In genomic region chr13:23921451-23921888, GRCh38 we compare ENCODE assay signal across 9 cellular contexts. TPM values are rescaled to one million over a fixed set of nuclear protein-coding genes. Genes with fewer than 3 reads are reported as not detected.
DNase-seq lines count a peak whose midpoint lies in the region; ATAC-seq and TF ChIP-seq lines count a peak whose summit lies in the region.
"Had no signal": no experiment of that assay in that cellular context is flagged by ENCODE, and none has a peak within 500 bp of the region (broad histone marks: within the 10 kb centered on the region; RNA-seq: fewer than 3 reads in every experiment).

No MANE protein-coding gene starts in this region.

- no peaks in the 10 kb centered on the region for H4K20me1 ChIP-seq in OCI-LY3 (ENCODE audit: insufficient read depth, low read length)

- no peak overlapping the region for H3K4me3 Mint-ChIP-seq in effector memory CD8-positive, alpha-beta T cell
- H3K4me3 Mint-ChIP-seq: T-cell had no signal

- no peak overlapping the region for H3K4me3 ChIP-seq in OCI-LY3 (ENCODE audit: low read length)

- H3K9ac ChIP-seq in OCI-LY3 (ENCODE audit: low read length), result no peak overlapping the region

- H3K4me1 Mint-ChIP-seq in effector memory CD8-positive, alpha-beta T cell (ENCODE audit: low read depth in 2 of 2), result no peaks in the 10 kb centered on the region
- H3K4me1 Mint-ChIP-seq: T-cell had no signal

- peaks cover 10% of the 10 kb centered on the region for H3K4me1 ChIP-seq in OCI-LY3 (ENCODE audit: low read length)

- peak; percentile 62 for DNase-seq in Caki2 (ENCODE audit: low read depth)
- peak; percentile 25 to 31 (median 31) for DNase-seq in effector memory CD8-positive, alpha-beta T cell
- DNase-seq in midbrain (lab: John Stamatoyannopoulos, UW), result peak; percentile 79
- no peak for DNase-seq in activated CD8-positive, alpha-beta memory T cell treated with anti-CD3 and anti-CD28 coated beads, Interleukin-2, amount 50 U/mL, for 4 hours
- DNase-seq in activated CD8-positive, alpha-beta memory T cell treated with anti-CD3 and anti-CD28 coated beads, Interleukin-2, amount 50 U/mL, for 48 hours, result no peak

- H3K27me3 Mint-ChIP-seq in effector memory CD8-positive, alpha-beta T cell, result peaks cover 41 to 53% of the 10 kb centered on the region in 2 donors

- TF ChIP-seq CTCF in OCI-LY3 (IDR thresholded peaks at IDR 0.05; ENCODE audit: low read depth, low read length), result peak; percentile 98

- no peaks in the 10 kb centered on the region for H3K36me3 Mint-ChIP-seq in effector memory CD8-positive, alpha-beta T cell (ENCODE audit: insufficient read depth)
- H3K36me3 Mint-ChIP-seq: T-cell had no signal

- H3K4me2 ChIP-seq in OCI-LY3 (ENCODE audit: low read length), result no peak overlapping the region

- no peak overlapping the region for H2AFZ ChIP-seq in OCI-LY3 (ENCODE audit: low read depth, low read length)

- no peaks in the 10 kb centered on the region for H3K9me3 ChIP-seq in OCI-LY3 (ENCODE audit: insufficient read depth, low read length)

- H3K27me3 ChIP-seq in OCI-LY3 (ENCODE audit: low read depth, low read length), result peaks cover 44% of the 10 kb centered on the region

- H3K36me3 ChIP-seq in OCI-LY3 (replicated peaks; ENCODE audit: low read depth, low read length), result no peaks in the 10 kb centered on the region

- in situ Hi-C loops in Caki2 (cut with HindIII; ENCODE audit: low pct_unique_long_range_greater_than_20kb, low sequenced_read_pairs), result no loop called here

- H3K27ac ChIP-seq in OCI-LY3 (ENCODE audit: low read length), result no peak overlapping the region

- no peaks in the 10 kb centered on the region for H3K79me2 ChIP-seq in OCI-LY3 (ENCODE audit: low read length)

- H3K27ac Mint-ChIP-seq in effector memory CD8-positive, alpha-beta T cell, result no peak overlapping the region
- H3K27ac Mint-ChIP-seq: T-cell had no signal

- no peaks in the 10 kb centered on the region for H3K9me3 Mint-ChIP-seq in effector memory CD8-positive, alpha-beta T cell

- peak; percentile 60 for ATAC-seq in HG02981 (IDR thresholded peaks at IDR 0.05; ENCODE audit: unreplicated experiment)
- peak; percentile 54 for ATAC-seq in effector memory CD8-positive, alpha-beta T cell (replicated peaks)
- no peak for ATAC-seq in GM21360 (IDR thresholded peaks at IDR 0.05; ENCODE audit: unreplicated experiment)
- ATAC-seq: T-cell had no signal

RNA-seq across cellular contexts. Expression of gene C1QTNF9B, which starts 24.2 kb away (rescaled TPM):
- 1.1 and 2.3 TPM in 2 replicates for total RNA-seq in Caki2 (2014; rRNA removed; shearing (Covaris generic); ENCODE audit: low replicate concordance)
- total RNA-seq: T-cell had no signal

RNA-seq across cellular contexts. Expression of gene MIPEP, which starts 32.3 kb away (rescaled TPM):
- total RNA-seq in Caki2 (2014; rRNA removed; shearing (Covaris generic); ENCODE audit: low replicate concordance), result 14.7 and 52.0 TPM in 2 replicates

Comparison
In these comparisons a context has a peak if more than half of its experiments do, and no peak if none do; other contexts are left out.
1. DNase-seq: peak in Caki2 (single experiment), effector memory CD8-positive, alpha-beta T cell (3 of 3) and midbrain (single experiment); none in activated CD8-positive, alpha-beta memory T cell treated with anti-CD3 and anti-CD28 coated beads, Interleukin-2, amount 50 U/mL, for 4 hours (single experiment) and activated CD8-positive, alpha-beta memory T cell treated with anti-CD3 and anti-CD28 coated beads, Interleukin-2, amount 50 U/mL, for 48 hours (single experiment).